10 cellular contexts compared by ENCODE assay signal in the genomic region with DNA sequence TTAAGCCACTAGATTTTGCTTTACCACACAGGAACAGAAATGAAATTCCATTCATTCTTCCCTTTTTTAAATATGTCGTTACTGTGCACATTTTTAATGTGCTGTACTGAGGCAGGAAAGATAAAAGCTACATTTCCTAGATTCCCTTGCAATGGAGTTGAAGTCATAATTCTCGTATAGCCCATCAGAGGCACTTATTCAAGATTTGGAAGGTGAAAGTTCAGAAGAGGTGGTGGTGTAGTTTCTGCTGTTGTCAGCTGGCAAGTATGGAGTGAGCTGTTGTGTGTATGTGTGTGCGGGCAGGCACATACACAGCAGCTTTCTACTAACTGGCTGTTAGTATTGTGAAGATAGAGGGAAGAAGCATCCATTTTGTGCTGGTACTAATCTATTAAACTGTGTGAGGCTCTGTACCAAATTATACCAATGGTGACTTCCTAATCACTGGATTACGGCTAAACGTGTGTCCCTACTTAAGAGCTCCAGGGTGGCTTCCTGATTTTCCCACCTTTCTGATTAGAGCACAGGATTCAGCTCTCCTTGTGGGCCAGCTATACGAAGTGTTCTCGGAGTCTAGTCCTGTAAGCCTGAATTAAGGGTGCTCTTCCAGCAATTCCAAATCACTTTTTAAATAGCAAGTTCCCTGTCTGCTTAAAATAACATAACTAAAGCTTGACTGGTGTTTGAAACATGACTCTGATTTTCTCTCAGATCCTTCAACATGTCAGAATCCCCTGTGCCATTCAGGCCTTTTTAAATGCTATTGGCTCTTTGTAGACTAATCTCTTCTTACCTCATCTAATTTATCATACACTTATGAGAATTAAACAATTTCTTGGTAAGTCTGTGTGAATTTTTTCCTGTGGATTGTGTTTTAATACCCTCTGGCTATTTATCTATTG. TPM values are rescaled to one million over a fixed set of nuclear protein-coding genes. Genes with fewer than 3 reads are reported as not detected.
DNase-seq lines count a peak whose midpoint lies in the region; ATAC-seq lines count a peak whose summit lies in the region.
"Had no signal": no experiment of that assay in that cellular context is flagged by ENCODE, and none has a peak within 500 bp of the region (broad histone marks: within the 10 kb centered on the region; RNA-seq: fewer than 3 reads in every experiment).

No MANE protein-coding gene starts in this region.

- H3K27ac ChIP-seq in right cardiac atrium (ENCODE audit: low read length) = peak overlapping the region; percentile 58
- H3K27ac ChIP-seq: C4-2B had no signal

- H3K4me1 ChIP-seq in right cardiac atrium (ENCODE audit: control insufficient read depth, insufficient read depth, low read length) = peaks cover 6% of the 10 kb centered on the region

- no peaks in the 10 kb centered on the region for H3K27me3 ChIP-seq in right cardiac atrium (ENCODE audit: control insufficient read depth, insufficient read depth)

- CTCF ChIA-PET in activated CD8-positive, alpha-beta T cell treated with anti-CD3 and anti-CD28 coated beads, Interleukin-2, amount 10 ng/mL, durations not matched to agents 7 days and 5 days (lab: Charles Lee) = interaction anchor here (0.6 to 1.6 kb wide), 4 partner anchors 10 to 391 kb away, joined by 3 to 5 read pairs (median 4); no protein-coding TSS in a partner anchor

- no peak for DNase-seq in activated T-cell treated with anti-CD3 and anti-CD28 coated beads, Interleukin-2, amount 50 U/mL, for 4 hours
- DNase-seq in activated T-cell treated with anti-CD3 and anti-CD28 coated beads, Interleukin-2, amount 50 U/mL, for 1 hour = no peak
- no peak for DNase-seq in activated CD8-positive, alpha-beta T cell treated with anti-CD3 and anti-CD28 coated beads, Interleukin-2, amount 10 ng/mL, durations not matched to agents 7 days and 5 days
- DNase-seq in right cardiac atrium = no peak
- no peak for DNase-seq in stimulated activated naive B cell treated with anti-CD40 and anti-IgM and Interleukin-4, amounts not matched to agents 10 μg/mL and 1 μg/mL and 100 μg/mL, for 72 hours
- no peak for DNase-seq in effector CD4-positive, alpha-beta T cell
- no peak for DNase-seq in SKM-1 treated with dmso at 0.1 percent for 144 hours (lab: John Stamatoyannopoulos, UW; ENCODE audit: unreplicated experiment)
- DNase-seq: NCI-H526 had no signal

- H3K36me3 Mint-ChIP-seq in activated T-cell treated with anti-CD3 and anti-CD28 coated beads, Interleukin-2, amount 50 U/mL, for 4 hours (ENCODE audit: insufficient read depth) = peaks cover 9% of the 10 kb centered on the region
- peaks cover 35% of the 10 kb centered on the region for H3K36me3 Mint-ChIP-seq in activated CD8-positive, alpha-beta T cell treated with anti-CD3 and anti-CD28 coated beads, Interleukin-2, amount 10 ng/mL, durations not matched to agents 7 days and 5 days (ENCODE audit: low read depth)
- peaks cover 17 to 34% of the 10 kb centered on the region in 2 donors for H3K36me3 Mint-ChIP-seq in stimulated activated naive B cell treated with anti-CD40 and anti-IgM and Interleukin-4, amounts not matched to agents 10 μg/mL and 1 μg/mL and 100 μg/mL, for 72 hours

- peaks cover 68% of the 10 kb centered on the region for H3K4me1 Mint-ChIP-seq in activated T-cell treated with anti-CD3 and anti-CD28 coated beads, Interleukin-2, amount 50 U/mL, for 4 hours (ENCODE audit: low read depth)
- H3K4me1 Mint-ChIP-seq in activated CD8-positive, alpha-beta T cell treated with anti-CD3 and anti-CD28 coated beads, Interleukin-2, amount 10 ng/mL, durations not matched to agents 7 days and 5 days (ENCODE audit: low read depth) = peaks cover 55% of the 10 kb centered on the region
- peaks cover 37 to 61% of the 10 kb centered on the region in 2 donors for H3K4me1 Mint-ChIP-seq in stimulated activated naive B cell treated with anti-CD40 and anti-IgM and Interleukin-4, amounts not matched to agents 10 μg/mL and 1 μg/mL and 100 μg/mL, for 72 hours

- POLR2A ChIA-PET in activated CD8-positive, alpha-beta T cell treated with anti-CD3 and anti-CD28 coated beads, Interleukin-2, amount 10 ng/mL, durations not matched to agents 7 days and 5 days (lab: Charles Lee) = interaction anchor here (1.0 kb wide), 1 partner anchor 10 kb away, joined by 4 read pairs; no protein-coding TSS in a partner anchor

- ATAC-seq in activated T-cell treated with anti-CD3 and anti-CD28 coated beads, Interleukin-2, amount 50 U/mL, for 4 hours = no peak
- ATAC-seq in activated CD8-positive, alpha-beta T cell treated with anti-CD3 and anti-CD28 coated beads, Interleukin-2, amount 10 ng/mL, durations not matched to agents 7 days and 5 days = no peak
- ATAC-seq in right cardiac atrium = peak in 1 of 2 donors; percentile 48
- ATAC-seq in stimulated activated naive B cell treated with anti-CD40 and anti-IgM and Interleukin-4, amounts not matched to agents 10 μg/mL and 1 μg/mL and 100 μg/mL, for 72 hours (replicated peaks) = no peak
- no peak for ATAC-seq in HG02970 (IDR thresholded peaks at IDR 0.05; ENCODE audit: low FRiP score, unreplicated experiment)

- H3K9me3 ChIP-seq in right cardiac atrium (ENCODE audit: control insufficient read depth, low read length) = no peaks in the 10 kb centered on the region

- no peak overlapping the region for H3K4me3 ChIP-seq in right cardiac atrium (ENCODE audit: low read length)

- no peaks in the 10 kb centered on the region for H3K9me3 Mint-ChIP-seq in activated T-cell treated with anti-CD3 and anti-CD28 coated beads, Interleukin-2, amount 50 U/mL, for 4 hours
- H3K9me3 Mint-ChIP-seq in activated CD8-positive, alpha-beta T cell treated with anti-CD3 and anti-CD28 coated beads, Interleukin-2, amount 10 ng/mL, durations not matched to agents 7 days and 5 days (ENCODE audit: insufficient read depth) = no peaks in the 10 kb centered on the region
- no peaks in the 10 kb centered on the region for H3K9me3 Mint-ChIP-seq in stimulated activated naive B cell treated with anti-CD40 and anti-IgM and Interleukin-4, amounts not matched to agents 10 μg/mL and 1 μg/mL and 100 μg/mL, for 72 hours

- H3K27me3 Mint-ChIP-seq in activated T-cell treated with anti-CD3 and anti-CD28 coated beads, Interleukin-2, amount 50 U/mL, for 4 hours (ENCODE audit: low read depth) = no peaks in the 10 kb centered on the region
- no peaks in the 10 kb centered on the region for H3K27me3 Mint-ChIP-seq in activated CD8-positive, alpha-beta T cell treated with anti-CD3 and anti-CD28 coated beads, Interleukin-2, amount 10 ng/mL, durations not matched to agents 7 days and 5 days (ENCODE audit: low read depth)
- H3K27me3 Mint-ChIP-seq in stimulated activated naive B cell treated with anti-CD40 and anti-IgM and Interleukin-4, amounts not matched to agents 10 μg/mL and 1 μg/mL and 100 μg/mL, for 72 hours = no peaks in the 10 kb centered on the region

- WGBS in right cardiac atrium = 27% methylated on average over 7 of the region's 7 CpGs

- intact Hi-C loops in right cardiac atrium (cut with DNase I) = no loop called here

- H3K27ac Mint-ChIP-seq in activated CD8-positive, alpha-beta T cell treated with anti-CD3 and anti-CD28 coated beads, Interleukin-2, amount 10 ng/mL, durations not matched to agents 7 days and 5 days = peak overlapping the region; percentile 4
- peak overlapping the region; percentile 11 for H3K27ac Mint-ChIP-seq in stimulated activated naive B cell treated with anti-CD40 and anti-IgM and Interleukin-4, amounts not matched to agents 10 μg/mL and 1 μg/mL and 100 μg/mL, for 72 hours

- peak overlapping the region; percentile 16 for H3K4me3 Mint-ChIP-seq in activated T-cell treated with anti-CD3 and anti-CD28 coated beads, Interleukin-2, amount 50 U/mL, for 4 hours
- peak overlapping the region; percentile 34 for H3K4me3 Mint-ChIP-seq in activated CD8-positive, alpha-beta T cell treated with anti-CD3 and anti-CD28 coated beads, Interleukin-2, amount 10 ng/mL, durations not matched to agents 7 days and 5 days
- H3K4me3 Mint-ChIP-seq in stimulated activated naive B cell treated with anti-CD40 and anti-IgM and Interleukin-4, amounts not matched to agents 10 μg/mL and 1 μg/mL and 100 μg/mL, for 72 hours = no peak overlapping the region

RNA-seq across cellular contexts. Expression of a gene that starts 43.8 kb away (rescaled TPM):
- total RNA-seq in activated T-cell treated with anti-CD3 and anti-CD28 coated beads, Interleukin-2, amount 50 U/mL, for 4 hours = 100 to 1,000 TPM in 1 of 3 donors, 10 to 100 TPM in 2; 97.5 to 106 (median 99.2) TPM
- 100 to 1,000 TPM; 120 to 126 TPM for total RNA-seq in activated CD8-positive, alpha-beta T cell treated with anti-CD3 and anti-CD28 coated beads, Interleukin-2, amount 10 ng/mL, durations not matched to agents 7 days and 5 days
- total RNA-seq in right cardiac atrium = 10 to 100 TPM; 30.0 to 37.3 (median 36.5) TPM
- polyA plus RNA-seq in right cardiac atrium = 13.9 TPM

Comparison
In these comparisons a context has a peak if more than half of its experiments do, and no peak if none do; other contexts are left out.
1. H3K4me3 Mint-ChIP-seq: peak in activated T-cell treated with anti-CD3 and anti-CD28 coated beads, Interleukin-2, amount 50 U/mL, for 4 hours (single experiment) and activated CD8-positive, alpha-beta T cell treated with anti-CD3 and anti-CD28 coated beads, Interleukin-2, amount 10 ng/mL, durations not matched to agents 7 days and 5 days (single experiment); none in stimulated activated naive B cell treated with anti-CD40 and anti-IgM and Interleukin-4, amounts not matched to agents 10 μg/mL and 1 μg/mL and 100 μg/mL, for 72 hours (0 of 2).